ENCODE assay signal across 17 cellular contexts in the genomic region with DNA sequence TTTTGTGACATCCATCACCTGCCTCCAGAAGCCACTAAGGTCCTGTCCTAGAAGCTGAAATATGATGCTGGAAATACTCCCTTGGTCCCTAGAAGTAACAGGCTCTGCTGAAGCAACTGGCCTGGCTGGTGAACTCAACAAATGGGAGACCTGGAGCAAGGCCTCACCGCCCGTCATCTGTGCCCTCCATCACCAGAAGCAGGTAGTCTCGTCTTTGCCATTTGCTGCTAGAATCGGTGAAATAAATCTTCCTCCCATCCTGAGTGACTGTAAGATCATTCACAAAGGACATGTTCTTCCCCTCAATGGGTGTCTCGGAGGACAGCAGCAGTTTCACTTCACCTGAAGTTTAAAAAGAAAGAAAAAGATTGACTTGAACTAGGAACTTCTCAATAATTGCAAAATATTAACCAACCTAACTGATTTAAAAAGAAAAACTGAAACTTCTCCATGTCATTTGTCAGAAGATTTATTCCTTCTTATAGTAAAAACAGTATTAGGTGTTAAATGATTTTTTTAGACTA. TPM values are rescaled to one million over a fixed set of nuclear protein-coding genes. Genes with fewer than 3 reads are reported as not detected.
"Had no signal": no experiment of that assay in that cellular context is flagged by ENCODE, and none has a peak within 500 bp of the region (broad histone marks: within the 10 kb centered on the region; RNA-seq: fewer than 3 reads in every experiment).

No MANE protein-coding gene starts in this region.

- ATAC-seq: left lobe of liver; psoas muscle; stimulated activated naive CD8-positive, alpha-beta T cell treated with anti-CD3 and anti-CD28 coated beads, Interleukin-15, Interleukin-2, amounts not matched to agents 100 U/mL and 50 U/mL, for 24 hours; WTC11 had no signal

- H3K4me3 Mint-ChIP-seq: activated CD4-positive, alpha-beta T cell treated with anti-CD3 and anti-CD28 coated beads, Interleukin-2, amount 10 ng/mL, durations not matched to agents 24 days and 14 days; activated naive CD8-positive, alpha-beta T cell treated with anti-CD3 and anti-CD28 coated beads for 36 hours; activated T-cell treated with anti-CD3 and anti-CD28 coated beads, Interleukin-2, amount 50 U/mL, for 24 hours; WTC11 had no signal

- H3K4me1 Mint-ChIP-seq: WTC11 had no signal

- H3K4me1 ChIP-seq: suprapubic skin, upper lobe of left lung had no signal

- H3K27ac Mint-ChIP-seq: activated CD4-positive, alpha-beta T cell treated with anti-CD3 and anti-CD28 coated beads, Interleukin-2, amount 10 ng/mL, durations not matched to agents 24 days and 14 days; activated naive CD8-positive, alpha-beta T cell treated with anti-CD3 and anti-CD28 coated beads for 36 hours; activated T-cell treated with anti-CD3 and anti-CD28 coated beads, Interleukin-2, amount 50 U/mL, for 24 hours; WTC11 had no signal

- H3K9me3 ChIP-seq: psoas muscle, suprapubic skin, upper lobe of left lung had no signal

- H3K4me3 ChIP-seq: heart right ventricle, psoas muscle, suprapubic skin, upper lobe of left lung had no signal

- DNase-seq: activated CD4-positive, alpha-beta T cell treated with anti-CD3 and anti-CD28 coated beads, Interleukin-2, amount 10 ng/mL, durations not matched to agents 24 days and 14 days; activated gamma-delta T cell; activated naive CD8-positive, alpha-beta T cell treated with anti-CD3 and anti-CD28 coated beads for 36 hours; activated T-cell treated with anti-CD3 and anti-CD28 coated beads, Interleukin-2, amount 50 U/mL, for 24 hours; foreskin melanocyte; heart right ventricle; islet precursor cell; mammary epithelial cell; nephron progenitor cell; psoas muscle; stimulated activated CD4-positive, alpha-beta T cell treated with anti-CD3 and anti-CD28 coated beads, Interleukin-12 subunit alpha, Interleukin-12 subunit beta, amount 100 ng/mL, for 4 hours; stimulated activated naive CD8-positive, alpha-beta T cell treated with anti-CD3 and anti-CD28 coated beads, Interleukin-15, Interleukin-2, amounts not matched to agents 100 U/mL and 50 U/mL, for 24 hours had no signal

- H3K9me3 Mint-ChIP-seq: activated naive CD8-positive, alpha-beta T cell treated with anti-CD3 and anti-CD28 coated beads for 36 hours; activated T-cell treated with anti-CD3 and anti-CD28 coated beads, Interleukin-2, amount 50 U/mL, for 24 hours; WTC11 had no signal

- H3K27me3 Mint-ChIP-seq: activated CD4-positive, alpha-beta T cell treated with anti-CD3 and anti-CD28 coated beads, Interleukin-2, amount 10 ng/mL, durations not matched to agents 24 days and 14 days; activated naive CD8-positive, alpha-beta T cell treated with anti-CD3 and anti-CD28 coated beads for 36 hours; activated T-cell treated with anti-CD3 and anti-CD28 coated beads, Interleukin-2, amount 50 U/mL, for 24 hours had no signal

- H3K27ac ChIP-seq: psoas muscle, suprapubic skin, upper lobe of left lung had no signal

- H3K27me3 ChIP-seq: heart right ventricle, suprapubic skin, upper lobe of left lung had no signal

RNA-seq across cellular contexts. Expression of gene CST7, which starts 21.0 kb away (rescaled TPM):
- total RNA-seq: mammary epithelial cell, osteoblast, WTC11 had no signal
- polyA plus RNA-seq: mammary epithelial cell had no signal
